Comparison of ENCODE assay signal across 9 cellular contexts in genomic region chr2:121285077-121285449, GRCh38. TPM values are rescaled to one million over a fixed set of nuclear protein-coding genes. Genes with fewer than 3 reads are reported as not detected.
DNase-seq lines count a peak whose midpoint lies in the region; ATAC-seq and TF ChIP-seq lines count a peak whose summit lies in the region.
"Had no signal": no experiment of that assay in that cellular context is flagged by ENCODE, and none has a peak within 500 bp of the region (broad histone marks: within the 10 kb centered on the region; RNA-seq: fewer than 3 reads in every experiment).

Gene TFCP2L1, minus strand, starts transcription at chr2:121285202. Its CDS starts 93 bp downstream, at chr2:121285109.

- in situ Hi-C loops in KBM-7 (cut with MboI; ENCODE audit: low pct_unique_long_range_greater_than_20kb, low sequenced_read_pairs): no loop called here

- H3K36me3 ChIP-seq in HUES6 (ENCODE audit: control insufficient read depth, insufficient read depth, low read length) (no peaks in the 10 kb centered on the region), sigmoid colon (no peaks in the 10 kb centered on the region)

- H3K27me3 ChIP-seq in HUES6 (ENCODE audit: control insufficient read depth, insufficient read depth, low read length): peaks cover 46% of the 10 kb centered on the region
- no peaks in the 10 kb centered on the region for H3K27me3 ChIP-seq in right cardiac atrium (ENCODE audit: control insufficient read depth, insufficient read depth)
- peaks cover 10 to 51% (median 32%) of the 10 kb centered on the region in 3 donors for H3K27me3 ChIP-seq in sigmoid colon

- H3K27ac ChIP-seq in HUES6 (ENCODE audit: low read depth, low read length) (no peak within 1 kb of the TSS), right cardiac atrium (ENCODE audit: low read length) (no peak within 1 kb of the TSS), sigmoid colon (peak within 1 kb of the TSS in 2 of 4 donors; percentile 27 to 31)

- CTCF ChIA-PET in activated CD8-positive, alpha-beta T cell treated with anti-CD3 and anti-CD28 coated beads for 36 hours (lab: Charles Lee): no interaction called here

- peak; percentile 80 for ATAC-seq in activated CD8-positive, alpha-beta T cell treated with anti-CD3 and anti-CD28 coated beads for 36 hours
- ATAC-seq in right cardiac atrium (peak; percentile 39 to 44), HG02678 (IDR thresholded peaks at IDR 0.05; ENCODE audit: unreplicated experiment) (no peak)

- H3K36me3 Mint-ChIP-seq in activated CD8-positive, alpha-beta T cell treated with anti-CD3 and anti-CD28 coated beads for 36 hours (ENCODE audit: low read depth): no peaks in the 10 kb centered on the region

- H3K4me3 ChIP-seq in HUES6 (ENCODE audit: low read depth, low read length) (peak within 1 kb of the TSS; percentile 70), right cardiac atrium (ENCODE audit: low read length) (peak within 1 kb of the TSS; percentile 48), sigmoid colon (peak within 1 kb of the TSS in 3 of 4 donors; percentile 33 to 42 (median 38))

- WGBS in right cardiac atrium: under 1% methylated on average over 51 of the region's 51 CpGs
- WGBS in sigmoid colon, 2 donors: 0% methylated on average over 51 of the region's 51 CpGs

- H3K9me3 ChIP-seq in HUES6 (ENCODE audit: control insufficient read depth, insufficient read depth, low read depth, low read length) (no peaks in the 10 kb centered on the region), right cardiac atrium (ENCODE audit: control insufficient read depth, low read length) (no peaks in the 10 kb centered on the region), sigmoid colon (no peaks in the 10 kb centered on the region)

- H3K4me3 Mint-ChIP-seq in activated CD8-positive, alpha-beta T cell treated with anti-CD3 and anti-CD28 coated beads for 36 hours: peak within 1 kb of the TSS; percentile 54

- intact Hi-C loops in activated CD8-positive, alpha-beta T cell treated with anti-CD3 and anti-CD28 coated beads for 36 hours (cut with micrococcal nuclease): no loop called here
- intact Hi-C loops in right cardiac atrium (cut with DNase I) (no loop called here), sigmoid colon (cut with DNase I) (no loop called here)

- peaks cover 37% of the 10 kb centered on the region for H3K27me3 Mint-ChIP-seq in activated CD8-positive, alpha-beta T cell treated with anti-CD3 and anti-CD28 coated beads for 36 hours

- TF ChIP-seq CTCF in activated CD8-positive, alpha-beta T cell treated with anti-CD3 and anti-CD28 coated beads for 36 hours (IDR thresholded peaks at IDR 0.05): no peak
- TF ChIP-seq CTCF in sigmoid colon (IDR thresholded peaks at IDR 0.05): no peak

- no peaks in the 10 kb centered on the region for H3K9me3 Mint-ChIP-seq in activated CD8-positive, alpha-beta T cell treated with anti-CD3 and anti-CD28 coated beads for 36 hours

- TF ChIP-seq POLR2A in sigmoid colon (IDR thresholded peaks at IDR 0.05): no peak

- DNase-seq in NCI-H1436 (lab: John Stamatoyannopoulos, UW) (peak; percentile 57), NCI-H1436 treated with DMSO at 0.1 percent for 48 hours (lab: John Stamatoyannopoulos, UW) (no peak), right cardiac atrium (peak in 1 of 3 donors; percentile 54), sigmoid colon (no peak), KBM-7 (no peak)
- peak; percentile 38 for DNase-seq in activated CD8-positive, alpha-beta T cell treated with anti-CD3 and anti-CD28 coated beads for 36 hours

- no peak within 1 kb of the TSS for H3K27ac Mint-ChIP-seq in activated CD8-positive, alpha-beta T cell treated with anti-CD3 and anti-CD28 coated beads for 36 hours

- peaks cover 3% of the 10 kb centered on the region for H3K4me1 Mint-ChIP-seq in activated CD8-positive, alpha-beta T cell treated with anti-CD3 and anti-CD28 coated beads for 36 hours (ENCODE audit: low read depth)

- TF ChIP-seq EP300 in sigmoid colon (IDR thresholded peaks at IDR 0.05): no peak

- H3K4me1 ChIP-seq in HUES6 (ENCODE audit: control insufficient read depth, insufficient read depth, low read length): peaks cover 16% of the 10 kb centered on the region; the same call in 1 of the 2 replicates
- H3K4me1 ChIP-seq in right cardiac atrium (ENCODE audit: control insufficient read depth, insufficient read depth, low read length): peaks cover 3% of the 10 kb centered on the region
- peaks cover 0 to 15% (median 12%) of the 10 kb centered on the region in 4 donors for H3K4me1 ChIP-seq in sigmoid colon

- peak within 1 kb of the TSS; percentile 68 for H3K9ac ChIP-seq in HUES6 (ENCODE audit: low read length)

- POLR2A ChIA-PET in activated CD8-positive, alpha-beta T cell treated with anti-CD3 and anti-CD28 coated beads for 36 hours (lab: Charles Lee): no interaction called here

RNA-seq across cellular contexts. Expression of gene TFCP2L1, which starts in this region (rescaled TPM):
- total RNA-seq in activated CD8-positive, alpha-beta T cell treated with anti-CD3 and anti-CD28 coated beads for 36 hours: under 1 TPM in 1 of 2 experiments, not detected in 1; 0.04 TPM
- total RNA-seq in right cardiac atrium (under 1 TPM; 0.11 to 0.88 (median 0.51) TPM), sigmoid colon (under 1 TPM; 0.14 to 0.55 (median 0.43) TPM)
- polyA plus RNA-seq in right cardiac atrium (0.38 TPM), sigmoid colon (10 to 100 TPM in 2 of 3 donors, 1 to 10 TPM in 1; 7.2 to 35.5 (median 29.1) TPM)
- polyA plus RNA-seq: AG04450 had no signal

Comparison
In these comparisons a context has a peak if more than half of its experiments do, and no peak if none do; other contexts are left out.
1. Peak in DNase-seq and ATAC-seq in activated CD8-positive, alpha-beta T cell treated with anti-CD3 and anti-CD28 coated beads for 36 hours; RNA of the gene not detected or under 1 TPM.
2. Peak in ATAC-seq and H3K4me3 ChIP-seq in right cardiac atrium; RNA of the gene not detected or under 1 TPM.